Comparison of ENCODE assay signal across 25 cellular contexts in the genomic region with DNA sequence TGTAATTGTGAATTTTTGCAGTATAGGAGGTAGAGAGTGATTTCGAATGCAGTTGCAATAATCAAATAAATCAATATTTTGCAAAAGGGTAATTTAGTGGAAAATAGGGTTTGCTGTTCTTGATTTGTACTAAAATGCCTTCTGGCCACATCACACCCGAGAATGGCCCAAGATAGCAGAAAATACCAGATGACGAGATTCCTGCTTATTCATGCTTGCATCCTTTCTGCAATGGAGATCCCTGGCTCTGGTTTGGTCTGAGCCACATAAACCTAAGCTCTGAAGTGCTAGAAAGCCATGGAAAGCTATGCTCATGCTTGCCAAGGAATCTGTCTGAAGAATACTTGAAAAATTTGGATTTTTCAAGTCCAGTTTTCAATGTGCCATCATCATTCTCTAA.
DNase-seq lines count a peak whose midpoint lies in the region; ATAC-seq, FAIRE-seq and TF ChIP-seq lines count a peak whose summit lies in the region.
"Had no signal": no experiment of that assay in that cellular context is flagged by ENCODE, and none has a peak within 500 bp of the region (broad histone marks: within the 10 kb centered on the region; RNA-seq: fewer than 3 reads in every experiment).

No MANE protein-coding gene starts in this region.

- H3K4me1 ChIP-seq in GM23338 (ENCODE audit: insufficient read depth) (peaks cover 31% of the 10 kb centered on the region), HepG2 (ENCODE audit: insufficient read depth, low read length) (no peaks in the 10 kb centered on the region)
- H3K4me1 ChIP-seq: esophagus squamous epithelium, prostate gland had no signal

- H3K27me3 ChIP-seq in GM23338 (ENCODE audit: insufficient read depth), result no peaks in the 10 kb centered on the region
- H3K27me3 ChIP-seq in HepG2 (ENCODE audit: control insufficient read depth in 1 of 2, insufficient read depth in 2 of 2, low read length in 2 of 2), result no peaks in the 10 kb centered on the region
- H3K27me3 ChIP-seq: esophagus squamous epithelium had no signal

- CTCF ChIA-PET in HepG2 (lab: Yijun Ruan, JAX; ENCODE audit: low intra/inter-chr PET ratio, low total read pairs), result no interaction called here

- H3K36me3 ChIP-seq in GM23338 (ENCODE audit: insufficient read depth), result no peaks in the 10 kb centered on the region
- H3K36me3 ChIP-seq in HepG2 (replicated peaks in 1 of 2; ENCODE audit: control insufficient read depth in 1 of 2, insufficient read depth in 2 of 2, low read length in 2 of 2), result no peaks in the 10 kb centered on the region
- H3K36me3 ChIP-seq: esophagus squamous epithelium, prostate gland had no signal

- H3K9me3 ChIP-seq in HepG2 (ENCODE audit: low read length), result no peaks in the 10 kb centered on the region
- H3K9me3 ChIP-seq: esophagus squamous epithelium, prostate gland had no signal

- no peak overlapping the region for H2AFZ ChIP-seq in GM23338
- H2AFZ ChIP-seq in HepG2 (ENCODE audit: low read length), result no peak overlapping the region

- peaks cover 6% of the 10 kb centered on the region; the same call in 1 of the 2 replicates for H3F3A ChIP-seq in GM23338 (replicated peaks; ENCODE audit: low read depth)

- peak overlapping the region; percentile 34 for H3K4me2 ChIP-seq in GM23338
- no peak overlapping the region for H3K4me2 ChIP-seq in HepG2 (ENCODE audit: low read depth, low read length)

- H3K27ac ChIP-seq in GM23338 (ENCODE audit: low read depth), result peak overlapping the region; percentile 91
- no peak overlapping the region for H3K27ac ChIP-seq in HepG2 (ENCODE audit: extremely low read length, insufficient read depth, low read length)
- H3K27ac ChIP-seq: esophagus squamous epithelium, HL-60, prostate gland had no signal

- H3K79me2 ChIP-seq in GM23338 (replicated peaks; ENCODE audit: insufficient read depth) (no peaks in the 10 kb centered on the region), HepG2 (ENCODE audit: insufficient read depth, low read length) (no peaks in the 10 kb centered on the region)

- no peak overlapping the region for H3K9ac ChIP-seq in HepG2 (ENCODE audit: insufficient read depth, low read depth, low read length)

- intact Hi-C loops in HepG2 (cut with micrococcal nuclease; ENCODE audit: unreplicated experiment), result no loop called here

- peak; percentile 67 for ATAC-seq in GM23338
- ATAC-seq in GM21786 (IDR thresholded peaks at IDR 0.05; ENCODE audit: unreplicated experiment), result no peak
- ATAC-seq in HepG2, result no peak
- ATAC-seq: HCT116; natural killer cell treated with Interleukin-12 subunit alpha and Interleukin-12 subunit beta and Interleukin-15 and Interleukin-18, amount 100 ng/mL, for 72 hours; stimulated activated naive CD8-positive, alpha-beta T cell treated with anti-CD3 and anti-CD28 coated beads, Interleukin-15, amount 100 ng/mL, for 72 hours had no signal

- H3K9me3 Mint-ChIP-seq in GM23338 (peaks cover 11% of the 10 kb centered on the region), neural crest cell (peaks cover 7% of the 10 kb centered on the region)
- H3K9me3 Mint-ChIP-seq in activated T-cell treated with anti-CD3 and anti-CD28 coated beads, Interleukin-2, amount 50 U/mL, for 24 hours, result peaks cover 4% of the 10 kb centered on the region

- TF ChIP-seq POLR2A in HepG2 (IDR thresholded peaks at IDR 0.05; ENCODE audit: insufficient read depth in 1 of 2, low read depth in 2 of 2, low read length in 2 of 2), result no peak

- TF ChIP-seq EP300 in HepG2 (IDR thresholded peaks at IDR 0.05; ENCODE audit: low read depth in 2 of 2, low read length in 2 of 2), result no peak
- TF ChIP-seq EP300 in HepG2 (CRISPR knock-in tag; IDR thresholded peaks at IDR 0.05; ENCODE audit: borderline replicate concordance), result no peak

- 13% methylated on average over 3 of the region's 3 CpGs for WGBS in HepG2 (ENCODE audit: low lambda C conversion rate)

- no peaks in the 10 kb centered on the region for H3K27me3 Mint-ChIP-seq in GM23338 (ENCODE audit: insufficient read depth, low read depth, poor library complexity)
- no peaks in the 10 kb centered on the region for H3K27me3 Mint-ChIP-seq in neural crest cell (ENCODE audit: low read depth)
- H3K27me3 Mint-ChIP-seq in activated T-cell treated with anti-CD3 and anti-CD28 coated beads, Interleukin-2, amount 50 U/mL, for 24 hours, result no peaks in the 10 kb centered on the region
- H3K27me3 Mint-ChIP-seq: activated CD4-positive, alpha-beta T cell treated with anti-CD3 and anti-CD28 coated beads, Interleukin-2, amount 10 ng/mL, durations not matched to agents 7 days and 5 days; natural killer cell treated with Interleukin-12 subunit alpha and Interleukin-12 subunit beta and Interleukin-15 and Interleukin-18, amount 100 ng/mL, for 72 hours; stimulated activated naive CD8-positive, alpha-beta T cell treated with anti-CD3 and anti-CD28 coated beads, Interleukin-15, amount 100 ng/mL, for 72 hours had no signal

- H3K27ac Mint-ChIP-seq in GM23338 (peak overlapping the region; percentile 94), neural crest cell (ENCODE audit: unreplicated experiment) (peak overlapping the region; percentile 52)
- H3K27ac Mint-ChIP-seq in activated T-cell treated with anti-CD3 and anti-CD28 coated beads, Interleukin-2, amount 50 U/mL, for 24 hours, result no peak overlapping the region
- H3K27ac Mint-ChIP-seq: activated CD4-positive, alpha-beta T cell treated with anti-CD3 and anti-CD28 coated beads, Interleukin-2, amount 10 ng/mL, durations not matched to agents 7 days and 5 days; natural killer cell treated with Interleukin-12 subunit alpha and Interleukin-12 subunit beta and Interleukin-15 and Interleukin-18, amount 100 ng/mL, for 72 hours; stimulated activated naive CD8-positive, alpha-beta T cell treated with anti-CD3 and anti-CD28 coated beads, Interleukin-15, amount 100 ng/mL, for 72 hours had no signal

- no peaks in the 10 kb centered on the region for H4K20me1 ChIP-seq in GM23338 (replicated peaks; ENCODE audit: insufficient read depth)
- H4K20me1 ChIP-seq in HepG2 (ENCODE audit: insufficient read depth, low read length), result no peaks in the 10 kb centered on the region

- H3K4me1 Mint-ChIP-seq in GM23338 (peaks cover 39% of the 10 kb centered on the region; the same call in 2 of the 3 replicates), neural crest cell (peaks cover 27% of the 10 kb centered on the region)
- H3K4me1 Mint-ChIP-seq in activated T-cell treated with anti-CD3 and anti-CD28 coated beads, Interleukin-2, amount 50 U/mL, for 24 hours (ENCODE audit: low read depth), result no peaks in the 10 kb centered on the region
- H3K4me1 Mint-ChIP-seq: activated CD4-positive, alpha-beta T cell treated with anti-CD3 and anti-CD28 coated beads, Interleukin-2, amount 10 ng/mL, durations not matched to agents 7 days and 5 days; stimulated activated naive CD8-positive, alpha-beta T cell treated with anti-CD3 and anti-CD28 coated beads, Interleukin-15, amount 100 ng/mL, for 72 hours had no signal

- TF ChIP-seq RAD21 in HepG2 (CRISPR knock-in tag; IDR thresholded peaks at IDR 0.05), result no peak

- DNase-seq in GM23338 (ENCODE audit: low spot score), result peak; percentile 54
- peak; percentile 30 for DNase-seq in NAMALWA (ENCODE audit: low spot score)
- DNase-seq in epithelial cell of proximal tubule (ENCODE audit: low read depth), result peak; percentile 46
- no peak for DNase-seq in neural crest cell (ENCODE audit: low read depth, low spot score)
- no peak for DNase-seq in activated T-cell treated with anti-CD3 and anti-CD28 coated beads, Interleukin-2, amount 50 U/mL, for 24 hours
- no peak for DNase-seq in HepG2 (ENCODE audit: low spot score)
- no peak for DNase-seq in 8988T
- DNase-seq: activated CD4-positive, alpha-beta T cell treated with anti-CD3 and anti-CD28 coated beads, Interleukin-2, amount 10 ng/mL, durations not matched to agents 7 days and 5 days; activated CD8-positive, alpha-beta memory T cell treated with anti-CD3 and anti-CD28 coated beads, Interleukin-2, amount 50 U/mL, for 48 hours; activated gamma-delta T cell; amniotic stem cell; effector CD8-positive, alpha-beta T cell; esophagus squamous epithelium; mammary epithelial cell; NCI-H1694 treated with DMSO at 0.1 percent for 48 hours; small intestine; stimulated activated CD4-positive, alpha-beta T cell treated with anti-CD3 and anti-CD28 coated beads, Interleukin-4, amount 100 ng/mL, for 1 hour; stimulated activated naive CD8-positive, alpha-beta T cell treated with anti-CD3 and anti-CD28 coated beads, Interleukin-15, amount 100 ng/mL, for 72 hours; trophoblast cell had no signal

- H3K4me3 Mint-ChIP-seq in GM23338 (peak overlapping the region; percentile 25; the same call in 2 of the 3 replicates), neural crest cell (no peak overlapping the region)
- H3K4me3 Mint-ChIP-seq in activated T-cell treated with anti-CD3 and anti-CD28 coated beads, Interleukin-2, amount 50 U/mL, for 24 hours, result no peak overlapping the region
- H3K4me3 Mint-ChIP-seq: activated CD4-positive, alpha-beta T cell treated with anti-CD3 and anti-CD28 coated beads, Interleukin-2, amount 10 ng/mL, durations not matched to agents 7 days and 5 days; natural killer cell treated with Interleukin-12 subunit alpha and Interleukin-12 subunit beta and Interleukin-15 and Interleukin-18, amount 100 ng/mL, for 72 hours; stimulated activated naive CD8-positive, alpha-beta T cell treated with anti-CD3 and anti-CD28 coated beads, Interleukin-15, amount 100 ng/mL, for 72 hours had no signal

- BruUV-seq in HepG2 (replicated peaks; lab: Mats Ljungman, UMichigan), result no TSS peak

- H3K36me3 Mint-ChIP-seq in GM23338 (ENCODE audit: low read depth) (peaks cover 23% of the 10 kb centered on the region; the same call in 2 of the 3 replicates), neural crest cell (ENCODE audit: low read depth) (peaks cover 3% of the 10 kb centered on the region)
- no peaks in the 10 kb centered on the region for H3K36me3 Mint-ChIP-seq in activated T-cell treated with anti-CD3 and anti-CD28 coated beads, Interleukin-2, amount 50 U/mL, for 24 hours (ENCODE audit: low read depth)

- H3K4me3 ChIP-seq in GM23338, result peak overlapping the region; percentile 26
- H3K4me3 ChIP-seq in epithelial cell of proximal tubule (ENCODE audit: low read depth, low read length), result no peak overlapping the region
- no peak overlapping the region for H3K4me3 ChIP-seq in HepG2 (replicated peaks in 1 of 3; ENCODE audit: insufficient read depth in 1 of 3, low read depth in 2 of 3, low read length in 3 of 3)
- H3K4me3 ChIP-seq: esophagus squamous epithelium, prostate gland had no signal

- no peak for TF ChIP-seq CTCF in GM23338 (conservative IDR thresholded peaks at IDR 0.05; ENCODE audit: low read depth in 2 of 2)
- TF ChIP-seq CTCF in epithelial cell of proximal tubule (conservative IDR thresholded peaks at IDR 0.05; ENCODE audit: low read depth, low read length), result no peak
- TF ChIP-seq CTCF in neural crest cell (conservative IDR thresholded peaks at IDR 0.05), result no peak
- TF ChIP-seq CTCF in HepG2 (CRISPR knock-in tag; IDR thresholded peaks at IDR 0.05), result no peak

- peaks cover 10% of the 10 kb centered on the region; the same call in 1 of the 2 replicates for H3K9me2 ChIP-seq in GM23338 (ENCODE audit: insufficient read depth)

- POLR2A ChIA-PET in HepG2 (lab: Yijun Ruan, JAX), result no interaction called here

- in situ Hi-C loops in HepG2 (cut with HindIII; ENCODE audit: extremely low pct_ligation_motif_present, low pct_unique_long_range_greater_than_20kb), result no loop called here

- no peak for FAIRE-seq in HepG2 (lab: Jason Lieb, UNC)
- FAIRE-seq: G401.6, small intestine had no signal

Comparison
In these comparisons a context has a peak if more than half of its experiments do, and no peak if none do; other contexts are left out.
1. DNase-seq: peak in GM23338 (single experiment), NAMALWA (single experiment) and epithelial cell of proximal tubule (single experiment); none in neural crest cell (single experiment), activated T-cell treated with anti-CD3 and anti-CD28 coated beads, Interleukin-2, amount 50 U/mL, for 24 hours (single experiment), HepG2 (single experiment) and 8988T (single experiment).